Comparison of ENCODE assay signal across 8 cellular contexts in genomic region chr1:119139393-119139792, GRCh38. TPM values are rescaled to one million over a fixed set of nuclear protein-coding genes. Genes with fewer than 3 reads are reported as not detected.
DNase-seq lines count a peak whose midpoint lies in the region; ATAC-seq and TF ChIP-seq lines count a peak whose summit lies in the region.

No MANE protein-coding gene starts in this region.

- ATAC-seq in GM18502 (IDR thresholded peaks at IDR 0.05; ENCODE audit: poor library complexity, unreplicated experiment), result peak; percentile 26

- TF ChIP-seq CTCF in AG09309 (IDR thresholded peaks at IDR 0.05; ENCODE audit: control insufficient read depth, insufficient read depth, low read depth, low read length, missing control alignments) (no peak), ascending aorta (IDR thresholded peaks at IDR 0.05) (no peak)

- no peak for DNase-seq in AG09309 (ENCODE audit: low read depth)
- no peak for DNase-seq in Jurkat, Clone E6-1 (ENCODE audit: low read depth, low spot score)
- no peak for DNase-seq in ascending aorta (ENCODE audit: low spot score in 2 of 2)
- DNase-seq in DMS153 (lab: John Stamatoyannopoulos, UW), result no peak
- DNase-seq in posterior cingulate gyrus, result no peak
- no peak for DNase-seq in H4 (ENCODE audit: low spot score)

- no peaks in the 10 kb centered on the region for H3K9me3 ChIP-seq in ascending aorta
- H3K9me3 ChIP-seq in muscle layer of colon (ENCODE audit: low read length), result no peaks in the 10 kb centered on the region

- H3K27me3 ChIP-seq in ascending aorta (no peaks in the 10 kb centered on the region), muscle layer of colon (ENCODE audit: control insufficient read depth in 1 of 2, insufficient read depth in 2 of 2, low read length in 2 of 2) (no peaks in the 10 kb centered on the region)

- intact Hi-C loops in ascending aorta (cut with DNase I) (no loop called here), posterior cingulate gyrus (cut with DNase I) (no loop called here)

- H3K4me3 ChIP-seq in AG09309 (ENCODE audit: control insufficient read depth, low read depth, low read length) (peak overlapping the region; percentile 58), ascending aorta (peak overlapping the region; percentile 69 to 74), muscle layer of colon (ENCODE audit: low read depth in 1 of 2, low read length in 2 of 2) (peak overlapping the region; percentile 59 to 78)
- H3K4me3 ChIP-seq in Jurkat, Clone E6-1 (ENCODE audit: low read length), result peak overlapping the region; percentile 82

- peak overlapping the region; percentile 95 to 98 for H3K27ac ChIP-seq in ascending aorta
- H3K27ac ChIP-seq in muscle layer of colon (ENCODE audit: low read depth, low read length), result peak overlapping the region; percentile 94

- peak overlapping the region; percentile 91 for H3K9ac ChIP-seq in muscle layer of colon (ENCODE audit: low read length)

- H3K36me3 ChIP-seq in ascending aorta (no peaks in the 10 kb centered on the region), muscle layer of colon (ENCODE audit: insufficient read depth, low read length) (no peaks in the 10 kb centered on the region)

- H3K4me1 ChIP-seq in ascending aorta (peaks cover 4% of the 10 kb centered on the region in 2 donors), muscle layer of colon (ENCODE audit: insufficient read depth, low read length) (peaks cover 20% of the 10 kb centered on the region)

RNA-seq across cellular contexts. Expression of gene WARS2, which starts 1.1 kb away (rescaled TPM):
- 17.4 TPM for polyA plus RNA-seq in Jurkat, Clone E6-1 (2012; ENCODE audit: insufficient read depth, insufficient read length)
- total RNA-seq in ascending aorta, result 11.9 TPM
- total RNA-seq in H4 (2014; rRNA removed; shearing (Covaris generic)), result 15.1 and 21.9 TPM in 2 replicates
